Comparison of ENCODE assay signal across 1 cellular context in the genomic region with DNA sequence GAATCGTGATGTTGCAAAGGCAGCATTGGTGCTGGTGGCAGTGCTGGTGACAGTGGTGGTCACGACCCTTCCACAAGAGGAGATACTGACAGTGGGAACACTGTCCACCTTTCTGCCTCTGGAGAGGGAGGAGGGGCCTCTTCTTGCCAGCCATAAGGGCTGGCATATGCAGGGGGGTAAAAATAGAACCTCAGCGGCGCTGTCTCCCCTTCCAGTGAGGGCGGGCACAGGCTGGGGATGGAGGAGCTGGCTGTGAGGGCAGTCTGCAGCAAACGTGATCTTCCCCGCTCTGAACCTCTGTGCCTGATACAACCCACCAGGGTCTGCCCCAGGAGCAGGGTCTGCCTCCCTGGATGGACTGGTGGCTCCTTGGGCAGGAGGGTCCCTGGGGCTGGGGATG.
TF ChIP-seq lines count a peak whose summit lies in the region.

No MANE protein-coding gene starts in this region.

TF ChIP-seq in GM23338, 12 proteins besides CTCF, POLR2A, EP300 and RAD21 (continued from another document):
- TF ChIP-seq, protein P1, sequence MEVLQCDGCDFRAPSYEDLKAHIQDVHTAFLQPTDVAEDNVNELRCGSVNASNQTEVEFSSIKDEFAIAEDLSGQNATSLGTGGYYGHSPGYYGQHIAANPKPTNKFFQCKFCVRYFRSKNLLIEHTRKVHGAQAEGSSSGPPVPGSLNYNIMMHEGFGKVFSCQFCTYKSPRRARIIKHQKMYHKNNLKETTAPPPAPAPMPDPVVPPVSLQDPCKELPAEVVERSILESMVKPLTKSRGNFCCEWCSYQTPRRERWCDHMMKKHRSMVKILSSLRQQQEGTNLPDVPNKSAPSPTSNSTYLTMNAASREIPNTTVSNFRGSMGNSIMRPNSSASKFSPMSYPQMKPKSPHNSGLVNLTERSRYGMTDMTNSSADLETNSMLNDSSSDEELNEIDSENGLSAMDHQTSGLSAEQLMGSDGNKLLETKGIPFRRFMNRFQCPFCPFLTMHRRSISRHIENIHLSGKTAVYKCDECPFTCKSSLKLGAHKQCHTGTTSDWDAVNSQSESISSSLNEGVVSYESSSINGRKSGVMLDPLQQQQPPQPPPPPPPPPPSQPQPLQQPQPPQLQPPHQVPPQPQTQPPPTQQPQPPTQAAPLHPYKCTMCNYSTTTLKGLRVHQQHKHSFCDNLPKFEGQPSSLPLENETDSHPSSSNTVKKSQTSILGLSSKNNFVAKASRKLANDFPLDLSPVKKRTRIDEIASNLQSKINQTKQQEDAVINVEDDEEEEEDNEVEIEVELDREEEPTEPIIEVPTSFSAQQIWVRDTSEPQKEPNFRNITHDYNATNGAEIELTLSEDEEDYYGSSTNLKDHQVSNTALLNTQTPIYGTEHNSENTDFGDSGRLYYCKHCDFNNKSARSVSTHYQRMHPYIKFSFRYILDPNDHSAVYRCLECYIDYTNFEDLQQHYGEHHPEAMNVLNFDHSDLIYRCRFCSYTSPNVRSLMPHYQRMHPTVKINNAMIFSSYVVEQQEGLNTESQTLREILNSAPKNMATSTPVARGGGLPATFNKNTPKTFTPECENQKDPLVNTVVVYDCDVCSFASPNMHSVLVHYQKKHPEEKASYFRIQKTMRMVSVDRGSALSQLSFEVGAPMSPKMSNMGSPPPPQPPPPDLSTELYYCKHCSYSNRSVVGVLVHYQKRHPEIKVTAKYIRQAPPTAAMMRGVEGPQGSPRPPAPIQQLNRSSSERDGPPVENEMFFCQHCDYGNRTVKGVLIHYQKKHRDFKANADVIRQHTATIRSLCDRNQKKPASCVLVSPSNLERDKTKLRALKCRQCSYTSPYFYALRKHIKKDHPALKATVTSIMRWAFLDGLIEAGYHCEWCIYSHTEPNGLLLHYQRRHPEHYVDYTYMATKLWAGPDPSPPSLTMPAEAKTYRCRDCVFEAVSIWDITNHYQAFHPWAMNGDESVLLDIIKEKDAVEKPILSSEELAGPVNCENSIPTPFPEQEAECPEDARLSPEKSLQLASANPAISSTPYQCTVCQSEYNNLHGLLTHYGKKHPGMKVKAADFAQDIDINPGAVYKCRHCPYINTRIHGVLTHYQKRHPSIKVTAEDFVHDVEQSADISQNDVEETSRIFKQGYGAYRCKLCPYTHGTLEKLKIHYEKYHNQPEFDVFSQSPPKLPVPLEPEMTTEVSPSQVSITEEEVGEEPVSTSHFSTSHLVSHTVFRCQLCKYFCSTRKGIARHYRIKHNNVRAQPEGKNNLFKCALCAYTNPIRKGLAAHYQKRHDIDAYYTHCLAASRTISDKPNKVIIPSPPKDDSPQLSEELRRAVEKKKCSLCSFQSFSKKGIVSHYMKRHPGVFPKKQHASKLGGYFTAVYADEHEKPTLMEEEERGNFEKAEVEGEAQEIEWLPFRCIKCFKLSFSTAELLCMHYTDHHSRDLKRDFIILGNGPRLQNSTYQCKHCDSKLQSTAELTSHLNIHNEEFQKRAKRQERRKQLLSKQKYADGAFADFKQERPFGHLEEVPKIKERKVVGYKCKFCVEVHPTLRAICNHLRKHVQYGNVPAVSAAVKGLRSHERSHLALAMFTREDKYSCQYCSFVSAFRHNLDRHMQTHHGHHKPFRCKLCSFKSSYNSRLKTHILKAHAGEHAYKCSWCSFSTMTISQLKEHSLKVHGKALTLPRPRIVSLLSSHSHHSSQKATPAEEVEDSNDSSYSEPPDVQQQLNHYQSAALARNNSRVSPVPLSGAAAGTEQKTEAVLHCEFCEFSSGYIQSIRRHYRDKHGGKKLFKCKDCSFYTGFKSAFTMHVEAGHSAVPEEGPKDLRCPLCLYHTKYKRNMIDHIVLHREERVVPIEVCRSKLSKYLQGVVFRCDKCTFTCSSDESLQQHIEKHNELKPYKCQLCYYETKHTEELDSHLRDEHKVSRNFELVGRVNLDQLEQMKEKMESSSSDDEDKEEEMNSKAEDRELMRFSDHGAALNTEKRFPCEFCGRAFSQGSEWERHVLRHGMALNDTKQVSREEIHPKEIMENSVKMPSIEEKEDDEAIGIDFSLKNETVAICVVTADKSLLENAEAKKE (CRISPR knock-in tag; IDR thresholded peaks at IDR 0.05): no peak
- no peak for TF ChIP-seq STAT1 (IDR thresholded peaks at IDR 0.05; ENCODE audit: unreplicated experiment)
- no peak for TF ChIP-seq NANOG (IDR thresholded peaks at IDR 0.05; ENCODE audit: borderline replicate concordance)
- no peak for TF ChIP-seq POLR2AphosphoS5 (IDR thresholded peaks at IDR 0.05; ENCODE audit: low read depth)
- TF ChIP-seq EZH2 (IDR thresholded peaks at IDR 0.05; ENCODE audit: low read depth, unreplicated experiment): no peak
- TF ChIP-seq, protein P2, sequence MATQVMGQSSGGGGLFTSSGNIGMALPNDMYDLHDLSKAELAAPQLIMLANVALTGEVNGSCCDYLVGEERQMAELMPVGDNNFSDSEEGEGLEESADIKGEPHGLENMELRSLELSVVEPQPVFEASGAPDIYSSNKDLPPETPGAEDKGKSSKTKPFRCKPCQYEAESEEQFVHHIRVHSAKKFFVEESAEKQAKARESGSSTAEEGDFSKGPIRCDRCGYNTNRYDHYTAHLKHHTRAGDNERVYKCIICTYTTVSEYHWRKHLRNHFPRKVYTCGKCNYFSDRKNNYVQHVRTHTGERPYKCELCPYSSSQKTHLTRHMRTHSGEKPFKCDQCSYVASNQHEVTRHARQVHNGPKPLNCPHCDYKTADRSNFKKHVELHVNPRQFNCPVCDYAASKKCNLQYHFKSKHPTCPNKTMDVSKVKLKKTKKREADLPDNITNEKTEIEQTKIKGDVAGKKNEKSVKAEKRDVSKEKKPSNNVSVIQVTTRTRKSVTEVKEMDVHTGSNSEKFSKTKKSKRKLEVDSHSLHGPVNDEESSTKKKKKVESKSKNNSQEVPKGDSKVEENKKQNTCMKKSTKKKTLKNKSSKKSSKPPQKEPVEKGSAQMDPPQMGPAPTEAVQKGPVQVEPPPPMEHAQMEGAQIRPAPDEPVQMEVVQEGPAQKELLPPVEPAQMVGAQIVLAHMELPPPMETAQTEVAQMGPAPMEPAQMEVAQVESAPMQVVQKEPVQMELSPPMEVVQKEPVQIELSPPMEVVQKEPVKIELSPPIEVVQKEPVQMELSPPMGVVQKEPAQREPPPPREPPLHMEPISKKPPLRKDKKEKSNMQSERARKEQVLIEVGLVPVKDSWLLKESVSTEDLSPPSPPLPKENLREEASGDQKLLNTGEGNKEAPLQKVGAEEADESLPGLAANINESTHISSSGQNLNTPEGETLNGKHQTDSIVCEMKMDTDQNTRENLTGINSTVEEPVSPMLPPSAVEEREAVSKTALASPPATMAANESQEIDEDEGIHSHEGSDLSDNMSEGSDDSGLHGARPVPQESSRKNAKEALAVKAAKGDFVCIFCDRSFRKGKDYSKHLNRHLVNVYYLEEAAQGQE (IDR thresholded peaks at IDR 0.05; ENCODE audit: unreplicated experiment): no peak
- no peak for TF ChIP-seq JUNB (IDR thresholded peaks at IDR 0.05; ENCODE audit: unreplicated experiment)
